18 cellular contexts compared by ENCODE assay signal in the genomic region with DNA sequence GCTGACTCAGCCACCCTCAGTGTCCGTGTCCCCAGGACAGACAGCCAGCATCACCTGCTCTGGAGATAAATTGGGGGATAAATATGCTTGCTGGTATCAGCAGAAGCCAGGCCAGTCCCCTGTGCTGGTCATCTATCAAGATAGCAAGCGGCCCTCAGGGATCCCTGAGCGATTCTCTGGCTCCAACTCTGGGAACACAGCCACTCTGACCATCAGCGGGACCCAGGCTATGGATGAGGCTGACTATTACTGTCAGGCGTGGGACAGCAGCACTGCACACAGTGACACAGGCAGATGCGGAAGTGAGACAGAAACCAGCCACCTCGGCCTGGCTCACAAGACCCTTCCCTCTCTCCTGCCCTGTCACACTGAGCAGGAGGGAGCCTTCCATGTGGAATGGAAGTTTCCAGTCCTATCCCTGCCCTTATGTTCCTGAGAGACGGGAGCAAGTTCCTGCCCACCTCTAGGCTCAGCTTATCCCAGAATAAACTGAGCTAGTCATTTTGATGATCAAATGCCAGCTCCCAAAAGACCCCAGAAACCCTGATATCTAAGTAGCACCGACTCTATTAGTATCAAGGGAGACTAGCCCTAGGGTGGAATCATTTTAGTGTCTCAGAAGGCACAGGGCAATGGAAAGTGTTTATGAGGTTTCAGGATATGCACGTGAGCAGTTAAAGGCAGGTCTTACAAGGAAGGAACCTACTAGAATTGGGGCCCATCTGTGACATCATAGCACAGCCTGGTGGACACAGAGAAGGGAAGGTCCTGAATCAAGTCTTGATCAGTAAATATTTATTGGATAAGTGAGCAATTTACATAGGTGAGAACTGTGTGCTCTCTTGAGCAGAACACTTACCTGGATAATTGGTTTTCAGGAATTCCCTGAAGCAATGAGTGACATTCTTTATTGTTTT. TPM values are rescaled to one million over a fixed set of nuclear protein-coding genes. Genes with fewer than 3 reads are reported as not detected.
A peak's percentile ranks its signal among the peaks of the same experiment; 100 is the strongest.
DNase-seq lines count a peak whose midpoint lies in the region; ATAC-seq, FAIRE-seq and TF ChIP-seq lines count a peak whose summit lies in the region.
"Had no signal": no experiment of that assay in that cellular context is flagged by ENCODE, and none has a peak within 500 bp of the region (broad histone marks: within the 10 kb centered on the region; RNA-seq: fewer than 3 reads in every experiment).

No MANE protein-coding gene starts in this region.

- TF ChIP-seq POLR2A in GM12891 (IDR thresholded peaks at IDR 0.05; ENCODE audit: low read depth, low read length), result no peak

- H3K4me1 ChIP-seq in CD4-positive, CD25-positive, alpha-beta regulatory T cell (ENCODE audit: control insufficient read depth, insufficient read depth, low read length, poor library complexity, severe bottlenecking), result no peaks in the 10 kb centered on the region
- H3K4me1 ChIP-seq: left lung, upper lobe of right lung had no signal

- peak in 2 of 3 donors; percentile 22 to 37 for DNase-seq in CD4-positive, CD25-positive, alpha-beta regulatory T cell
- no peak for DNase-seq in GM12891 (ENCODE audit: insufficient read length, low spot score)
- DNase-seq in NCI-H69 (lab: John Stamatoyannopoulos, UW), result peak; percentile 39
- DNase-seq in mesenteric fat pad (ENCODE audit: low spot score), result peak; percentile 49
- no peak for DNase-seq in NCI-H2107 treated with DMSO at 0.1 percent for 48 hours (lab: John Stamatoyannopoulos, UW; ENCODE audit: unreplicated experiment)
- no peak for DNase-seq in foreskin melanocyte
- DNase-seq: activated T-cell treated with anti-CD3 and anti-CD28 coated beads, Interleukin-2, amount 50 U/mL, for 72 hours; CD4-positive, alpha-beta T cell; left lung; MG63; stimulated activated CD4-positive, alpha-beta T cell treated with anti-CD3 and anti-CD28 coated beads, Interleukin-2, amount 100 ng/mL, for 48 hours; upper lobe of right lung had no signal

- H3K36me3 ChIP-seq in CD4-positive, CD25-positive, alpha-beta regulatory T cell (ENCODE audit: control insufficient read depth, insufficient read depth, low read length), result no peaks in the 10 kb centered on the region
- H3K36me3 ChIP-seq: left lung, MG63, upper lobe of right lung had no signal

- no peaks in the 10 kb centered on the region for H3K9me3 ChIP-seq in CD4-positive, CD25-positive, alpha-beta regulatory T cell (ENCODE audit: control insufficient read depth in 2 of 2, low read length in 2 of 2)
- H3K9me3 ChIP-seq: left lung, MG63, upper lobe of right lung had no signal

- H3K36me3 Mint-ChIP-seq in CD4-positive, CD25-positive, alpha-beta regulatory T cell, result no peaks in the 10 kb centered on the region
- H3K36me3 Mint-ChIP-seq: naive thymus-derived CD4-positive, alpha-beta T cell had no signal

- no peak overlapping the region for H3K4me3 Mint-ChIP-seq in CD4-positive, CD25-positive, alpha-beta regulatory T cell
- H3K4me3 Mint-ChIP-seq: activated CD4-positive, alpha-beta T cell treated with anti-CD3 and anti-CD28 coated beads for 36 hours; activated T-cell treated with anti-CD3 and anti-CD28 coated beads, Interleukin-2, amount 50 U/mL, for 72 hours; CD4-positive, alpha-beta T cell; naive thymus-derived CD4-positive, alpha-beta T cell had no signal

- H3K27ac ChIP-seq in CD4-positive, CD25-positive, alpha-beta regulatory T cell (ENCODE audit: insufficient read depth, low read length, poor library complexity, severe bottlenecking), result no peak overlapping the region
- H3K27ac ChIP-seq: left lung, upper lobe of right lung had no signal

- H3K27ac Mint-ChIP-seq in CD4-positive, CD25-positive, alpha-beta regulatory T cell, result no peak overlapping the region
- H3K27ac Mint-ChIP-seq: activated CD4-positive, alpha-beta T cell treated with anti-CD3 and anti-CD28 coated beads for 36 hours; activated T-cell treated with anti-CD3 and anti-CD28 coated beads, Interleukin-2, amount 50 U/mL, for 72 hours; CD4-positive, alpha-beta T cell had no signal

- ATAC-seq in CD4-positive, CD25-positive, alpha-beta regulatory T cell (ENCODE audit: low read depth in 2 of 2), result no peak
- ATAC-seq in GM19395 (IDR thresholded peaks at IDR 0.05; ENCODE audit: unreplicated experiment), result no peak
- ATAC-seq in HG02970 (IDR thresholded peaks at IDR 0.05; ENCODE audit: low FRiP score, unreplicated experiment), result no peak
- ATAC-seq: activated T-cell treated with anti-CD3 and anti-CD28 coated beads, Interleukin-2, amount 50 U/mL, for 72 hours had no signal

- peaks cover 16% of the 10 kb centered on the region for H3K27me3 Mint-ChIP-seq in CD4-positive, CD25-positive, alpha-beta regulatory T cell
- H3K27me3 Mint-ChIP-seq: CD4-positive, alpha-beta T cell had no signal

- H3K4me3 ChIP-seq in CD4-positive, CD25-positive, alpha-beta regulatory T cell (ENCODE audit: low read depth, low read length), result no peak overlapping the region
- H3K4me3 ChIP-seq: left lung, MG63, upper lobe of right lung had no signal

- H3K4me1 Mint-ChIP-seq in CD4-positive, CD25-positive, alpha-beta regulatory T cell, result peaks cover 0 to 3% (median 1%) of the 10 kb centered on the region in 4 donors

- peak; percentile 100 for FAIRE-seq in GM12891 (lab: Jason Lieb, UNC)

- no peaks in the 10 kb centered on the region for H3K9me3 Mint-ChIP-seq in CD4-positive, CD25-positive, alpha-beta regulatory T cell
- H3K9me3 Mint-ChIP-seq: activated T-cell treated with anti-CD3 and anti-CD28 coated beads, Interleukin-2, amount 50 U/mL, for 72 hours; CD4-positive, alpha-beta T cell; naive thymus-derived CD4-positive, alpha-beta T cell had no signal

- H3K27me3 ChIP-seq in CD4-positive, CD25-positive, alpha-beta regulatory T cell (ENCODE audit: control insufficient read depth, insufficient read depth, low read length), result peaks cover 2% of the 10 kb centered on the region
- H3K27me3 ChIP-seq: MG63 had no signal

TF ChIP-seq in GM12891, 5 proteins besides CTCF, POLR2A, EP300 and RAD21:
- TF ChIP-seq POU2F2 (IDR thresholded peaks at IDR 0.05; ENCODE audit: low read depth, low read length), result 0 out of 2 replicates have a peak, but pooled peaks have one; percentile 45
- TF ChIP-seq SPI1 (IDR thresholded peaks at IDR 0.05; ENCODE audit: low read depth, low read length), result peak; percentile 98
- no peak for TF ChIP-seq TAF1 (IDR thresholded peaks at IDR 0.05; ENCODE audit: low read depth, low read length)

RNA-seq across cellular contexts. Expression of a gene that starts 6.2 kb away (rescaled TPM):
- 0.39 TPM for total RNA-seq in CD4-positive, CD25-positive, alpha-beta regulatory T cell
- 1 to 10 TPM in 1 of 4 donors, under 1 TPM in 1, not detected in 2; 0.27 to 1.4 TPM for polyA plus RNA-seq in CD4-positive, CD25-positive, alpha-beta regulatory T cell
- 28.1 TPM for polyA plus RNA-seq in GM12891 (2012; ENCODE audit: low read depth, missing spikeins)
- not detected for total RNA-seq in mesenteric fat pad
- total RNA-seq: activated CD4-positive, alpha-beta T cell treated with anti-CD3 and anti-CD28 coated beads for 36 hours; activated T-cell treated with anti-CD3 and anti-CD28 coated beads, Interleukin-2, amount 50 U/mL, for 72 hours; CD4-positive, alpha-beta T cell; chondrocyte; renal cortical epithelial cell had no signal

Comparison
In these comparisons a context has a peak if more than half of its experiments do, and no peak if none do; other contexts are left out.
1. DNase-seq: peak in CD4-positive, CD25-positive, alpha-beta regulatory T cell (2 of 3), NCI-H69 (single experiment) and mesenteric fat pad (single experiment); none in GM12891 (single experiment), NCI-H2107 treated with DMSO at 0.1 percent for 48 hours (single experiment) and foreskin melanocyte (single experiment).